Comparison of ENCODE assay signal across 16 cellular contexts in the genomic region with DNA sequence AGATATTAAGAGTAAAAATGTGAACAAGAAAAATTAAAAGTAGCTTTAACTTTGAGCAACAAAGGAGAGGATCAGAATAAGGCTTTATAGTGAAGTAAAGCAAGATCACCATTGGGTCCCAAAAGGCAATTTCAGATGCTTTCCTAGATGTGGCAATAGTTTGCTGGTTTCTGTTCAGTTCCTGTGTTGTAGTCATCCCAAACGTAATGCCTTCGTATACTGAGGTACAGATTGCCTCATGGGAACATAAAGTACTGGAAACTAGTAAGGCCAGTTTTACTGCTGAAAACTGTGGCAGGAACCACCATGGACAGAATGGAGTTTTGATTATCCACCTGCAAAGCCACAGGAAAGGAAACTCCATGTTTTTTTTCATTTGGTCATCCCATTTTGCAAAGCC.
DNase-seq lines count a peak whose midpoint lies in the region; ATAC-seq and TF ChIP-seq lines count a peak whose summit lies in the region.
"Had no signal": no experiment of that assay in that cellular context is flagged by ENCODE, and none has a peak within 500 bp of the region (broad histone marks: within the 10 kb centered on the region; RNA-seq: fewer than 3 reads in every experiment).

No MANE protein-coding gene starts in this region.

- H3K9me3 ChIP-seq in HCT116 (ENCODE audit: control insufficient read depth in 1 of 2, insufficient read depth in 1 of 2, low read depth in 1 of 2, low read length in 2 of 2) (no peaks in the 10 kb centered on the region), SK-N-MC (ENCODE audit: low read depth, low read length) (no peaks in the 10 kb centered on the region)
- H3K9me3 ChIP-seq: BLaER1, esophagus squamous epithelium had no signal

- BruUV-seq in HCT116 (replicated peaks; lab: Mats Ljungman, UMichigan) = no TSS peak

- TF ChIP-seq POLR2A in HCT116 (IDR thresholded peaks at IDR 0.05; ENCODE audit: borderline replicate concordance, extremely low read depth, insufficient read depth, insufficient read length) = no peak

- H3K4me3 ChIP-seq in HCT116 (replicated peaks in 1 of 2; ENCODE audit: low read depth in 1 of 2, low read length in 2 of 2) (no peak overlapping the region), SK-N-MC (peak overlapping the region; percentile 56; the same call in 1 of the 2 replicates)
- H3K4me3 ChIP-seq: BLaER1, esophagus squamous epithelium, smooth muscle cell had no signal

- DNase-seq in HCT116 (ENCODE audit: low read depth, low spot score) (no peak), SK-N-MC (ENCODE audit: low read depth, low spot score) (no peak), fibroblast of gingiva (ENCODE audit: low read depth) (peak; percentile 74), substantia nigra (lab: John Stamatoyannopoulos, UW) (no peak)
- no peak for DNase-seq in stimulated activated CD4-positive, alpha-beta T cell treated with anti-CD3 and anti-CD28 coated beads, Interleukin-15, amount 100 ng/mL, for 24 hours
- DNase-seq: esophagus squamous epithelium, GOT3, NCI-H2029, NCI-H524 treated with DMSO at 0.1 percent for 48 hours had no signal

- no peaks in the 10 kb centered on the region for H3K27me3 ChIP-seq in HCT116 (ENCODE audit: insufficient read depth, low read length)
- H3K27me3 ChIP-seq: BLaER1, esophagus squamous epithelium had no signal

- no peak for ATAC-seq in HCT116
- no peak for ATAC-seq in GM19467 (IDR thresholded peaks at IDR 0.05; ENCODE audit: unreplicated experiment)
- ATAC-seq in GM19035 (IDR thresholded peaks at IDR 0.05; ENCODE audit: unreplicated experiment) = no peak
- ATAC-seq: activated CD4-positive, CD25-positive, alpha-beta regulatory T cell treated with anti-CD3 and anti-CD28 coated beads, Interleukin-2, amount 50 U/mL, for 24 hours; left lobe of liver; Panc1 had no signal

- no peaks in the 10 kb centered on the region for H4K20me1 ChIP-seq in HCT116 (ENCODE audit: insufficient read depth)
- H4K20me1 ChIP-seq: BLaER1 had no signal

- H3K79me2 ChIP-seq in HCT116 (ENCODE audit: insufficient read depth, low read length) = no peaks in the 10 kb centered on the region

- no peak for TF ChIP-seq CTCF in HCT116 (IDR thresholded peaks at IDR 0.05 in 2 of 3, conservative IDR thresholded peaks at IDR 0.05 in 1 of 3; ENCODE audit: borderline replicate concordance in 1 of 3, insufficient read depth in 1 of 3, low read depth in 2 of 3, low read length in 2 of 3)

- no peak for TF ChIP-seq RAD21 in HCT116 (IDR thresholded peaks at IDR 0.05; ENCODE audit: low read depth)

- H3K4me2 ChIP-seq in HCT116 (ENCODE audit: low read length) = no peak overlapping the region
- H3K4me2 ChIP-seq: BLaER1, smooth muscle cell had no signal

- peak overlapping the region; percentile 47 for H2AFZ ChIP-seq in HCT116 (ENCODE audit: low read depth, low read length, poor library complexity, severe bottlenecking)

- no peak overlapping the region for H3K9ac ChIP-seq in HCT116 (ENCODE audit: low read length)
- peak overlapping the region; percentile 21 for H3K9ac ChIP-seq in SK-N-MC (ENCODE audit: insufficient read length)
- H3K9ac ChIP-seq: BLaER1 had no signal

- H3K36me3 ChIP-seq in HCT116 (ENCODE audit: control insufficient read depth in 1 of 2, insufficient read depth in 2 of 2, low read length in 2 of 2) (no peaks in the 10 kb centered on the region), SK-N-MC (ENCODE audit: insufficient read depth, low read length) (no peaks in the 10 kb centered on the region)
- H3K36me3 ChIP-seq: BLaER1, esophagus squamous epithelium had no signal

- intact Hi-C loops in HCT116 (cut with micrococcal nuclease) = no loop called here

- peaks cover 13 to 33% of the 10 kb centered on the region in 2 experiments for H3K4me1 ChIP-seq in HCT116 (ENCODE audit: control insufficient read depth in 1 of 2, insufficient read depth in 2 of 2, low read length in 2 of 2)
- H3K4me1 ChIP-seq: esophagus squamous epithelium had no signal

- POLR2A ChIA-PET in HCT116 (lab: Charles Lee) = interaction anchor here (1.5 kb wide), 1 partner anchor 196 kb away, joined by 4 read pairs; no protein-coding TSS in a partner anchor

- no peaks in the 10 kb centered on the region for H3K9me2 ChIP-seq in HCT116 (ENCODE audit: insufficient read depth)

- H3K27ac ChIP-seq in HCT116 (ENCODE audit: low read depth, low read length) (no peak overlapping the region), SK-N-MC (peak overlapping the region; percentile 91), substantia nigra (ENCODE audit: low read depth, low read length, poor library complexity, severe bottlenecking) (peak overlapping the region; percentile 4)
- H3K27ac ChIP-seq: BLaER1, esophagus squamous epithelium had no signal

- CTCF ChIA-PET in HCT116 (lab: Charles Lee) = interaction anchor here (0.9 to 10.2 kb wide), 3 partner anchors 92 to 201 kb away, joined by 3 to 122 read pairs (median 5); no protein-coding TSS in a partner anchor

- RAD21 ChIA-PET in HCT116 (lab: Charles Lee; ENCODE audit: low non-redundant PET in 1 of 2, low total read pairs in 2 of 2, uncharacterized antibody in 2 of 2, unreplicated experiment in 2 of 2) = interaction anchor here in 1 of 2 experiments (4.5 kb wide), 1 partner anchor 195 kb away, joined by 23 read pairs; no protein-coding TSS in a partner anchor

TF ChIP-seq in HCT116, 20 proteins besides CTCF, POLR2A, EP300 and RAD21:
- TF ChIP-seq ZBTB33 (IDR thresholded peaks at IDR 0.05; ENCODE audit: extremely low read depth, insufficient replicate concordance, low read length) (no peak), TCF7L2 (IDR thresholded peaks at IDR 0.05; ENCODE audit: borderline replicate concordance, extremely low read depth, insufficient read depth, insufficient read length) (no peak), FOSL1 (IDR thresholded peaks at IDR 0.05; ENCODE audit: low read depth) (no peak), ZNF274 (IDR thresholded peaks at IDR 0.05; ENCODE audit: low read depth, low read length) (no peak), SIN3A (IDR thresholded peaks at IDR 0.05; ENCODE audit: low read depth) (no peak), ATF3 (IDR thresholded peaks at IDR 0.05) (no peak), YY1 (IDR thresholded peaks at IDR 0.05; ENCODE audit: extremely low read depth, insufficient replicate concordance, low read depth, low read length) (no peak), SP1 (IDR thresholded peaks at IDR 0.05; ENCODE audit: low read depth) (no peak), CBX3 (IDR thresholded peaks at IDR 0.05; ENCODE audit: low read depth) (no peak), JUND (IDR thresholded peaks at IDR 0.05) (no peak), POLR2AphosphoS5 (IDR thresholded peaks at IDR 0.05; ENCODE audit: low read depth, low read length) (no peak), EZH2 (IDR thresholded peaks at IDR 0.05) (no peak), EGR1 (IDR thresholded peaks at IDR 0.05; ENCODE audit: low read depth) (no peak), ELF1 (IDR thresholded peaks at IDR 0.05; ENCODE audit: borderline replicate concordance, low read depth) (no peak), ZFX (IDR thresholded peaks at IDR 0.05) (no peak)
- TF ChIP-seq, protein P1, sequence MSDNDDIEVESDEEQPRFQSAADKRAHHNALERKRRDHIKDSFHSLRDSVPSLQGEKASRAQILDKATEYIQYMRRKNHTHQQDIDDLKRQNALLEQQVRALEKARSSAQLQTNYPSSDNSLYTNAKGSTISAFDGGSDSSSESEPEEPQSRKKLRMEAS (IDR thresholded peaks at IDR 0.05) = no peak
